In the genomic region with DNA sequence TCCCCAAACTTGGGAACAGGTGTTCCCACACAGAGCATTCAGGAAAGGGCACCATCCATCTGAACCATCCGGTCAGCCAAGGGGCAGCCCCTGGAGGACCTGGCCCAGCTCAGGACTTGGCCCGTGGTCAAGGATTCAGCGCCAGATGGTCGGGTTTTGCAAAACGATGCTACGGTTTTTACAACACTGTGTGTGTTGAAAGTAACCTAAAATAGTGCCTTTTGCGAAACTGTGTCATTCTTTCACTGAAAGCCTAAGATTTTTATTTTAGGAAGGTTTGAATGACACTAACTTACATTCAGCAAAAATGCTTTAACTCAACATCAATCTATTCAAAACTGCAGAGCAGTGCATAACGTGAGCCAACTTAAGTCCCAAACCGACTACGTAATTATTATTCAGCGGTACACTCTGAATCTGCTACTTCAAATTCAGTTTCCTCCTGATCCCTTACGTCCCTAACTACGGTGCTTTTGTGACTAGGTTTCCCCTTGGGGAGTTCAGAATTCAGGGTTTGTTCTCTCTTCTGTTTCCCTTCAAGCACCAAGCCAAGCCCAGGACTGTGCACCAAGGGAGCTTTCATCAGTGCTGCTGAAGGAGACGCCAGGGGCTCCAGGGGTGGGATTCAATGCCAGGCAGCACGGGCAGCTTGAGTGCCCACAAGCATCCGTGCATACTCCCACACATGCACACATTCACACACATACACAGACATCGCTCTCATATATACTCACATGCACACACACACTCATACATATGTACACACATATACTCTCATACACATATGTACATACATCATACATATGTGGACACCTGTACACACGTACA, we compare ENCODE assay signal across 1 cellular context.
TF ChIP-seq lines count a peak whose summit lies in the region.

No MANE protein-coding gene starts in this region.

TF ChIP-seq in GM12878, 131 proteins besides CTCF, POLR2A, EP300 and RAD21 (continues in another document):
- TF ChIP-seq ZNF24 (IDR thresholded peaks at IDR 0.05) (peak; percentile 85), BRCA1 (IDR thresholded peaks at IDR 0.05; ENCODE audit: low read depth, low read length) (no peak), BACH1 (IDR thresholded peaks at IDR 0.05; ENCODE audit: borderline replicate concordance) (peak; percentile 29; the same call in 1 of the 2 replicates), STAT3 (IDR thresholded peaks at IDR 0.05; ENCODE audit: low read depth, low read length) (no peak), EED (IDR thresholded peaks at IDR 0.05; ENCODE audit: low read depth) (peak; percentile 84), ASH2L (IDR thresholded peaks at IDR 0.05; ENCODE audit: borderline replicate concordance, low read depth) (no peak), POLR2AphosphoS2 (IDR thresholded peaks at IDR 0.05; ENCODE audit: low read depth, low read length) (no peak), EGR1 (IDR thresholded peaks at IDR 0.05; ENCODE audit: borderline replicate concordance in 1 of 2, low read depth in 2 of 2, low read length in 2 of 2) (0 out of 3 replicates have a peak, but pooled peaks of 1 of the 2 experiments have one; percentile 2), MYB (IDR thresholded peaks at IDR 0.05; ENCODE audit: borderline replicate concordance, low read depth, low read length) (no peak), RELA (IDR thresholded peaks at IDR 0.05; ENCODE audit: borderline replicate concordance, partially characterized antibody) (no peak), TCF3 (IDR thresholded peaks at IDR 0.05; ENCODE audit: borderline replicate concordance, insufficient read depth, low read depth, low read length) (peak; percentile 41), GATAD2B (conservative IDR thresholded peaks at IDR 0.05; ENCODE audit: low read depth) (no peak; the same call in 1 of the 2 replicates), RCOR1 (conservative IDR thresholded peaks at IDR 0.05; ENCODE audit: low read depth, low read length) (0 out of 2 replicates have a peak, but pooled peaks have one; percentile 33), YBX1 (IDR thresholded peaks at IDR 0.05) (no peak), CBX5 (IDR thresholded peaks at IDR 0.05; ENCODE audit: low read depth) (no peak), NFIC (IDR thresholded peaks at IDR 0.05; ENCODE audit: low read depth, low read length) (no peak), JUNB (IDR thresholded peaks at IDR 0.05) (peak; percentile 68), TAF1 (IDR thresholded peaks at IDR 0.05; ENCODE audit: borderline replicate concordance, low read depth, low read length) (no peak), SP1 (IDR thresholded peaks at IDR 0.05; ENCODE audit: low read depth, low read length) (no peak), BCL11A (IDR thresholded peaks at IDR 0.05; ENCODE audit: low read depth, low read length) (no peak), FOS (IDR thresholded peaks at IDR 0.05; ENCODE audit: borderline replicate concordance, extremely low read depth, insufficient read length) (no peak), IKZF1 (conservative IDR thresholded peaks at IDR 0.05) (peak; percentile 53)
- TF ChIP-seq, protein P1, sequence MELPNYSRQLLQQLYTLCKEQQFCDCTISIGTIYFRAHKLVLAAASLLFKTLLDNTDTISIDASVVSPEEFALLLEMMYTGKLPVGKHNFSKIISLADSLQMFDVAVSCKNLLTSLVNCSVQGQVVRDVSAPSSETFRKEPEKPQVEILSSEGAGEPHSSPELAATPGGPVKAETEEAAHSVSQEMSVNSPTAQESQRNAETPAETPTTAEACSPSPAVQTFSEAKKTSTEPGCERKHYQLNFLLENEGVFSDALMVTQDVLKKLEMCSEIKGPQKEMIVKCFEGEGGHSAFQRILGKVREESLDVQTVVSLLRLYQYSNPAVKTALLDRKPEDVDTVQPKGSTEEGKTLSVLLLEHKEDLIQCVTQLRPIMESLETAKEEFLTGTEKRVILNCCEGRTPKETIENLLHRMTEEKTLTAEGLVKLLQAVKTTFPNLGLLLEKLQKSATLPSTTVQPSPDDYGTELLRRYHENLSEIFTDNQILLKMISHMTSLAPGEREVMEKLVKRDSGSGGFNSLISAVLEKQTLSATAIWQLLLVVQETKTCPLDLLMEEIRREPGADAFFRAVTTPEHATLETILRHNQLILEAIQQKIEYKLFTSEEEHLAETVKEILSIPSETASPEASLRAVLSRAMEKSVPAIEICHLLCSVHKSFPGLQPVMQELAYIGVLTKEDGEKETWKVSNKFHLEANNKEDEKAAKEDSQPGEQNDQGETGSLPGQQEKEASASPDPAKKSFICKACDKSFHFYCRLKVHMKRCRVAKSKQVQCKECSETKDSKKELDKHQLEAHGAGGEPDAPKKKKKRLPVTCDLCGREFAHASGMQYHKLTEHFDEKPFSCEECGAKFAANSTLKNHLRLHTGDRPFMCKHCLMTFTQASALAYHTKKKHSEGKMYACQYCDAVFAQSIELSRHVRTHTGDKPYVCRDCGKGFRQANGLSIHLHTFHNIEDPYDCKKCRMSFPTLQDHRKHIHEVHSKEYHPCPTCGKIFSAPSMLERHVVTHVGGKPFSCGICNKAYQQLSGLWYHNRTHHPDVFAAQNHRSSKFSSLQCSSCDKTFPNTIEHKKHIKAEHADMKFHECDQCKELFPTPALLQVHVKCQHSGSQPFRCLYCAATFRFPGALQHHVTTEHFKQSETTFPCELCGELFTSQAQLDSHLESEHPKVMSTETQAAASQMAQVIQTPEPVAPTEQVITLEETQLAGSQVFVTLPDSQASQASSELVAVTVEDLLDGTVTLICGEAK (IDR thresholded peaks at IDR 0.05; ENCODE audit: borderline replicate concordance), result no peak
- TF ChIP-seq, protein P2, sequence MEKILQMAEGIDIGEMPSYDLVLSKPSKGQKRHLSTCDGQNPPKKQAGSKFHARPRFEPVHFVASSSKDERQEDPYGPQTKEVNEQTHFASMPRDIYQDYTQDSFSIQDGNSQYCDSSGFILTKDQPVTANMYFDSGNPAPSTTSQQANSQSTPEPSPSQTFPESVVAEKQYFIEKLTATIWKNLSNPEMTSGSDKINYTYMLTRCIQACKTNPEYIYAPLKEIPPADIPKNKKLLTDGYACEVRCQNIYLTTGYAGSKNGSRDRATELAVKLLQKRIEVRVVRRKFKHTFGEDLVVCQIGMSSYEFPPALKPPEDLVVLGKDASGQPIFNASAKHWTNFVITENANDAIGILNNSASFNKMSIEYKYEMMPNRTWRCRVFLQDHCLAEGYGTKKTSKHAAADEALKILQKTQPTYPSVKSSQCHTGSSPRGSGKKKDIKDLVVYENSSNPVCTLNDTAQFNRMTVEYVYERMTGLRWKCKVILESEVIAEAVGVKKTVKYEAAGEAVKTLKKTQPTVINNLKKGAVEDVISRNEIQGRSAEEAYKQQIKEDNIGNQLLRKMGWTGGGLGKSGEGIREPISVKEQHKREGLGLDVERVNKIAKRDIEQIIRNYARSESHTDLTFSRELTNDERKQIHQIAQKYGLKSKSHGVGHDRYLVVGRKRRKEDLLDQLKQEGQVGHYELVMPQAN (conservative IDR thresholded peaks at IDR 0.05), result no peak
- TF ChIP-seq, protein P3, sequence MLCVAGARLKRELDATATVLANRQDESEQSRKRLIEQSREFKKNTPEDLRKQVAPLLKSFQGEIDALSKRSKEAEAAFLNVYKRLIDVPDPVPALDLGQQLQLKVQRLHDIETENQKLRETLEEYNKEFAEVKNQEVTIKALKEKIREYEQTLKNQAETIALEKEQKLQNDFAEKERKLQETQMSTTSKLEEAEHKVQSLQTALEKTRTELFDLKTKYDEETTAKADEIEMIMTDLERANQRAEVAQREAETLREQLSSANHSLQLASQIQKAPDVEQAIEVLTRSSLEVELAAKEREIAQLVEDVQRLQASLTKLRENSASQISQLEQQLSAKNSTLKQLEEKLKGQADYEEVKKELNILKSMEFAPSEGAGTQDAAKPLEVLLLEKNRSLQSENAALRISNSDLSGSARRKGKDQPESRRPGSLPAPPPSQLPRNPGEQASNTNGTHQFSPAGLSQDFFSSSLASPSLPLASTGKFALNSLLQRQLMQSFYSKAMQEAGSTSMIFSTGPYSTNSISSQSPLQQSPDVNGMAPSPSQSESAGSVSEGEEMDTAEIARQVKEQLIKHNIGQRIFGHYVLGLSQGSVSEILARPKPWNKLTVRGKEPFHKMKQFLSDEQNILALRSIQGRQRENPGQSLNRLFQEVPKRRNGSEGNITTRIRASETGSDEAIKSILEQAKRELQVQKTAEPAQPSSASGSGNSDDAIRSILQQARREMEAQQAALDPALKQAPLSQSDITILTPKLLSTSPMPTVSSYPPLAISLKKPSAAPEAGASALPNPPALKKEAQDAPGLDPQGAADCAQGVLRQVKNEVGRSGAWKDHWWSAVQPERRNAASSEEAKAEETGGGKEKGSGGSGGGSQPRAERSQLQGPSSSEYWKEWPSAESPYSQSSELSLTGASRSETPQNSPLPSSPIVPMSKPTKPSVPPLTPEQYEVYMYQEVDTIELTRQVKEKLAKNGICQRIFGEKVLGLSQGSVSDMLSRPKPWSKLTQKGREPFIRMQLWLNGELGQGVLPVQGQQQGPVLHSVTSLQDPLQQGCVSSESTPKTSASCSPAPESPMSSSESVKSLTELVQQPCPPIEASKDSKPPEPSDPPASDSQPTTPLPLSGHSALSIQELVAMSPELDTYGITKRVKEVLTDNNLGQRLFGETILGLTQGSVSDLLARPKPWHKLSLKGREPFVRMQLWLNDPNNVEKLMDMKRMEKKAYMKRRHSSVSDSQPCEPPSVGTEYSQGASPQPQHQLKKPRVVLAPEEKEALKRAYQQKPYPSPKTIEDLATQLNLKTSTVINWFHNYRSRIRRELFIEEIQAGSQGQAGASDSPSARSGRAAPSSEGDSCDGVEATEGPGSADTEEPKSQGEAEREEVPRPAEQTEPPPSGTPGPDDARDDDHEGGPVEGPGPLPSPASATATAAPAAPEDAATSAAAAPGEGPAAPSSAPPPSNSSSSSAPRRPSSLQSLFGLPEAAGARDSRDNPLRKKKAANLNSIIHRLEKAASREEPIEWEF (IDR thresholded peaks at IDR 0.05; ENCODE audit: insufficient replicate concordance, low read depth, low read length), result peak; percentile 50
- TF ChIP-seq, protein P4, sequence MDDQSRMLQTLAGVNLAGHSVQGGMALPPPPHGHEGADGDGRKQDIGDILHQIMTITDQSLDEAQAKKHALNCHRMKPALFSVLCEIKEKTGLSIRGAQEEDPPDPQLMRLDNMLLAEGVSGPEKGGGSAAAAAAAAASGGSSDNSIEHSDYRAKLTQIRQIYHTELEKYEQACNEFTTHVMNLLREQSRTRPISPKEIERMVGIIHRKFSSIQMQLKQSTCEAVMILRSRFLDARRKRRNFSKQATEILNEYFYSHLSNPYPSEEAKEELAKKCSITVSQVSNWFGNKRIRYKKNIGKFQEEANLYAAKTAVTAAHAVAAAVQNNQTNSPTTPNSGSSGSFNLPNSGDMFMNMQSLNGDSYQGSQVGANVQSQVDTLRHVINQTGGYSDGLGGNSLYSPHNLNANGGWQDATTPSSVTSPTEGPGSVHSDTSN (IDR thresholded peaks at IDR 0.05; ENCODE audit: insufficient replicate concordance, low read depth, low read length), result peak; percentile 3
- TF ChIP-seq, protein P5, sequence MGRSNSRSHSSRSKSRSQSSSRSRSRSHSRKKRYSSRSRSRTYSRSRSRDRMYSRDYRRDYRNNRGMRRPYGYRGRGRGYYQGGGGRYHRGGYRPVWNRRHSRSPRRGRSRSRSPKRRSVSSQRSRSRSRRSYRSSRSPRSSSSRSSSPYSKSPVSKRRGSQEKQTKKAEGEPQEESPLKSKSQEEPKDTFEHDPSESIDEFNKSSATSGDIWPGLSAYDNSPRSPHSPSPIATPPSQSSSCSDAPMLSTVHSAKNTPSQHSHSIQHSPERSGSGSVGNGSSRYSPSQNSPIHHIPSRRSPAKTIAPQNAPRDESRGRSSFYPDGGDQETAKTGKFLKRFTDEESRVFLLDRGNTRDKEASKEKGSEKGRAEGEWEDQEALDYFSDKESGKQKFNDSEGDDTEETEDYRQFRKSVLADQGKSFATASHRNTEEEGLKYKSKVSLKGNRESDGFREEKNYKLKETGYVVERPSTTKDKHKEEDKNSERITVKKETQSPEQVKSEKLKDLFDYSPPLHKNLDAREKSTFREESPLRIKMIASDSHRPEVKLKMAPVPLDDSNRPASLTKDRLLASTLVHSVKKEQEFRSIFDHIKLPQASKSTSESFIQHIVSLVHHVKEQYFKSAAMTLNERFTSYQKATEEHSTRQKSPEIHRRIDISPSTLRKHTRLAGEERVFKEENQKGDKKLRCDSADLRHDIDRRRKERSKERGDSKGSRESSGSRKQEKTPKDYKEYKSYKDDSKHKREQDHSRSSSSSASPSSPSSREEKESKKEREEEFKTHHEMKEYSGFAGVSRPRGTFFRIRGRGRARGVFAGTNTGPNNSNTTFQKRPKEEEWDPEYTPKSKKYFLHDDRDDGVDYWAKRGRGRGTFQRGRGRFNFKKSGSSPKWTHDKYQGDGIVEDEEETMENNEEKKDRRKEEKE (IDR thresholded peaks at IDR 0.05), result no peak
- TF ChIP-seq, protein P6, sequence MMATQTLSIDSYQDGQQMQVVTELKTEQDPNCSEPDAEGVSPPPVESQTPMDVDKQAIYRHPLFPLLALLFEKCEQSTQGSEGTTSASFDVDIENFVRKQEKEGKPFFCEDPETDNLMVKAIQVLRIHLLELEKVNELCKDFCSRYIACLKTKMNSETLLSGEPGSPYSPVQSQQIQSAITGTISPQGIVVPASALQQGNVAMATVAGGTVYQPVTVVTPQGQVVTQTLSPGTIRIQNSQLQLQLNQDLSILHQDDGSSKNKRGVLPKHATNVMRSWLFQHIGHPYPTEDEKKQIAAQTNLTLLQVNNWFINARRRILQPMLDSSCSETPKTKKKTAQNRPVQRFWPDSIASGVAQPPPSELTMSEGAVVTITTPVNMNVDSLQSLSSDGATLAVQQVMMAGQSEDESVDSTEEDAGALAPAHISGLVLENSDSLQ (IDR thresholded peaks at IDR 0.05), result peak; percentile 75
- TF ChIP-seq, protein P7, sequence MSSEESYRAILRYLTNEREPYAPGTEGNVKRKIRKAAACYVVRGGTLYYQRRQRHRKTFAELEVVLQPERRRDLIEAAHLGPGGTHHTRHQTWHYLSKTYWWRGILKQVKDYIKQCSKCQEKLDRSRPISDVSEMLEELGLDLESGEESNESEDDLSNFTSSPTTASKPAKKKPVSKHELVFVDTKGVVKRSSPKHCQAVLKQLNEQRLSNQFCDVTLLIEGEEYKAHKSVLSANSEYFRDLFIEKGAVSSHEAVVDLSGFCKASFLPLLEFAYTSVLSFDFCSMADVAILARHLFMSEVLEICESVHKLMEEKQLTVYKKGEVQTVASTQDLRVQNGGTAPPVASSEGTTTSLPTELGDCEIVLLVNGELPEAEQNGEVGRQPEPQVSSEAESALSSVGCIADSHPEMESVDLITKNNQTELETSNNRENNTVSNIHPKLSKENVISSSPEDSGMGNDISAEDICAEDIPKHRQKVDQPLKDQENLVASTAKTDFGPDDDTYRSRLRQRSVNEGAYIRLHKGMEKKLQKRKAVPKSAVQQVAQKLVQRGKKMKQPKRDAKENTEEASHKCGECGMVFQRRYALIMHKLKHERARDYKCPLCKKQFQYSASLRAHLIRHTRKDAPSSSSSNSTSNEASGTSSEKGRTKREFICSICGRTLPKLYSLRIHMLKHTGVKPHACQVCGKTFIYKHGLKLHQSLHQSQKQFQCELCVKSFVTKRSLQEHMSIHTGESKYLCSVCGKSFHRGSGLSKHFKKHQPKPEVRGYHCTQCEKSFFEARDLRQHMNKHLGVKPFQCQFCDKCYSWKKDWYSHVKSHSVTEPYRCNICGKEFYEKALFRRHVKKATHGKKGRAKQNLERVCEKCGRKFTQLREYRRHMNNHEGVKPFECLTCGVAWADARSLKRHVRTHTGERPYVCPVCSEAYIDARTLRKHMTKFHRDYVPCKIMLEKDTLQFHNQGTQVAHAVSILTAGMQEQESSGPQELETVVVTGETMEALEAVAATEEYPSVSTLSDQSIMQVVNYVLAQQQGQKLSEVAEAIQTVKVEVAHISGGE (CRISPR knock-in tag; IDR thresholded peaks at IDR 0.05), result no peak
